10 cellular contexts compared by ENCODE assay signal in the genomic region with DNA sequence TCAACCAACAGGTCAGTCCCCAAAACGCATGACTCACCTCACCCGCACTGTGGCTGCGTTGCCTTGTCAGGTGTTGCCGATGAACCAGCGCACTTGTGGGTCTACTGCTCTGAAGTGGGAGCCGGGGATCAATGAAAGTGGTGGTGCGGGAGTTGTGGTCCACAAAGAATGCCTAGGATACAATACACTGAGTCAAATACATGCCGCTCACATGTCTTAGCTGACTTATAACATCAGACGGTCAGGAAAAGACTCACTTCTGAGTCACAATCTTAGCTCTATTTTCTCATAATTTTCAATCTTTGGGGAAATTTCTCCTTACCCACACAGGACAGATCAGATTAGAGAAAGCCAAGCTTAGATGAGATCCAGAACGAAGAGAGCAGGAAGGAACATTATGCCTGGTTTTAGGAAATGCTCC.
DNase-seq lines count a peak whose midpoint lies in the region; ATAC-seq and TF ChIP-seq lines count a peak whose summit lies in the region.
"Had no signal": no experiment of that assay in that cellular context is flagged by ENCODE, and none has a peak within 500 bp of the region (broad histone marks: within the 10 kb centered on the region; RNA-seq: fewer than 3 reads in every experiment).

No MANE protein-coding gene starts in this region.

- DNase-seq in GM23248 (peak; percentile 88), choroid plexus epithelial cell (ENCODE audit: low read depth) (peak; percentile 76), GM13977 (ENCODE audit: low spot score) (no peak)
- peak; percentile 22 to 33 for DNase-seq in activated CD4-positive, alpha-beta T cell treated with anti-CD3 and anti-CD28 coated beads for 24 hours (ENCODE audit: low read depth in 2 of 2)
- peak; percentile 39 to 67 for DNase-seq in stimulated activated CD4-positive, alpha-beta T cell treated with anti-CD3 and anti-CD28 coated beads, Interleukin-15, amount 100 ng/mL, for 48 hours (ENCODE audit: low read depth in 2 of 2)
- DNase-seq in NK-92 treated with Interleukin-12 subunit alpha and Interleukin-12 subunit beta, amount 100 ng/mL, for 24 hours (lab: John Stamatoyannopoulos, UW), result no peak
- DNase-seq: NCI-H446 treated with DMSO at 0.1 percent for 48 hours had no signal

- peak overlapping the region; percentile 1; the same call in 1 of the 2 replicates for H2AFZ ChIP-seq in GM23248

- no peaks in the 10 kb centered on the region for H3K36me3 ChIP-seq in GM23248 (ENCODE audit: low read depth)
- H3K36me3 ChIP-seq: cardiac muscle cell had no signal

- H4K20me1 ChIP-seq in GM23248 (ENCODE audit: insufficient read depth), result no peaks in the 10 kb centered on the region

- H3K9me2 ChIP-seq in GM23248 (ENCODE audit: insufficient read depth), result no peaks in the 10 kb centered on the region

- in situ Hi-C loops in GM23248 (cut with MboI), result no loop called here
- in situ Hi-C loops in GM13977 (cut with MboI; ENCODE audit: low pct_unique_long_range_greater_than_20kb, low sequenced_read_pairs, unreplicated experiment), result loop anchor here (25.0 kb wide), 1 partner anchor 484 kb away; no protein-coding TSS in a partner anchor

- peaks cover 33% of the 10 kb centered on the region for H3F3A ChIP-seq in GM23248 (ENCODE audit: insufficient read depth)

- no peak for TF ChIP-seq CTCF in choroid plexus epithelial cell (conservative IDR thresholded peaks at IDR 0.05; ENCODE audit: low read depth, low read length)
- TF ChIP-seq CTCF in GM13977 (IDR thresholded peaks at IDR 0.05; ENCODE audit: extremely low read depth, insufficient read depth, missing control alignments), result no peak

- peak overlapping the region; percentile 20; the same call in 1 of the 2 replicates for H3K4me3 ChIP-seq in GM23248
- H3K4me3 ChIP-seq in choroid plexus epithelial cell (ENCODE audit: low read depth, low read length), result peak overlapping the region; percentile 1
- H3K4me3 ChIP-seq: cardiac muscle cell had no signal

- no peaks in the 10 kb centered on the region for H3K79me2 ChIP-seq in GM23248 (ENCODE audit: insufficient read depth)

- H3K9ac ChIP-seq in GM23248, result peak overlapping the region; percentile 46

- peaks cover 52% of the 10 kb centered on the region for H3K4me1 ChIP-seq in GM23248 (ENCODE audit: insufficient read depth)

- ATAC-seq in HG02870 (IDR thresholded peaks at IDR 0.05; ENCODE audit: unreplicated experiment) (no peak), GM19395 (IDR thresholded peaks at IDR 0.05; ENCODE audit: unreplicated experiment) (no peak)

- H3K9me3 ChIP-seq in GM23248 (ENCODE audit: low read depth), result no peaks in the 10 kb centered on the region

- no peaks in the 10 kb centered on the region for H3K27me3 ChIP-seq in GM23248 (replicated peaks; ENCODE audit: insufficient read depth)
- H3K27me3 ChIP-seq: cardiac muscle cell had no signal

- H3K4me2 ChIP-seq in GM23248 (ENCODE audit: unreplicated experiment), result peak overlapping the region; percentile 48

- 46 to 50% methylated on average over 10 of the region's 10 CpGs for WGBS in GM23248 (ENCODE audit: low coverage in 1 of 2, low lambda C conversion rate in 2 of 2, missing lambda C conversion rate in 2 of 2), 2 experiments

- H3K27ac ChIP-seq in GM23248, result peak overlapping the region; percentile 85
- H3K27ac ChIP-seq: cardiac muscle cell had no signal

Comparison
In these comparisons a context has a peak if more than half of its experiments do, and no peak if none do; other contexts are left out.
1. DNase-seq: peak in GM23248 (single experiment), activated CD4-positive, alpha-beta T cell treated with anti-CD3 and anti-CD28 coated beads for 24 hours (2 of 2), choroid plexus epithelial cell (single experiment) and stimulated activated CD4-positive, alpha-beta T cell treated with anti-CD3 and anti-CD28 coated beads, Interleukin-15, amount 100 ng/mL, for 48 hours (2 of 2); none in NK-92 treated with Interleukin-12 subunit alpha and Interleukin-12 subunit beta, amount 100 ng/mL, for 24 hours (single experiment) and GM13977 (single experiment).